In genomic region chr3:98770261-98771039, GRCh38 we compare ENCODE assay signal across 1 cellular context.
TF ChIP-seq lines count a peak whose summit lies in the region.

No MANE protein-coding gene starts in this region.

TF ChIP-seq in GM23338, 12 proteins besides CTCF, POLR2A, EP300 and RAD21 (continued from another document):
- TF ChIP-seq REST (IDR thresholded peaks at IDR 0.05; ENCODE audit: unreplicated experiment): no peak
- TF ChIP-seq EZH2 (IDR thresholded peaks at IDR 0.05; ENCODE audit: low read depth, unreplicated experiment): no peak
- no peak for TF ChIP-seq POLR2AphosphoS5 (IDR thresholded peaks at IDR 0.05; ENCODE audit: low read depth)
- no peak for TF ChIP-seq NANOG (IDR thresholded peaks at IDR 0.05; ENCODE audit: borderline replicate concordance)
- TF ChIP-seq ZNF331 (CRISPR knock-in tag; IDR thresholded peaks at IDR 0.05; ENCODE audit: low read depth): no peak
- no peak for TF ChIP-seq ZNF114 (CRISPR knock-in tag; IDR thresholded peaks at IDR 0.05)
- TF ChIP-seq JUNB (IDR thresholded peaks at IDR 0.05; ENCODE audit: unreplicated experiment): no peak
- TF ChIP-seq, protein P1, sequence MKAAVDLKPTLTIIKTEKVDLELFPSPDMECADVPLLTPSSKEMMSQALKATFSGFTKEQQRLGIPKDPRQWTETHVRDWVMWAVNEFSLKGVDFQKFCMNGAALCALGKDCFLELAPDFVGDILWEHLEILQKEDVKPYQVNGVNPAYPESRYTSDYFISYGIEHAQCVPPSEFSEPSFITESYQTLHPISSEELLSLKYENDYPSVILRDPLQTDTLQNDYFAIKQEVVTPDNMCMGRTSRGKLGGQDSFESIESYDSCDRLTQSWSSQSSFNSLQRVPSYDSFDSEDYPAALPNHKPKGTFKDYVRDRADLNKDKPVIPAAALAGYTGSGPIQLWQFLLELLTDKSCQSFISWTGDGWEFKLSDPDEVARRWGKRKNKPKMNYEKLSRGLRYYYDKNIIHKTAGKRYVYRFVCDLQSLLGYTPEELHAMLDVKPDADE (IDR thresholded peaks at IDR 0.05): no peak
- TF ChIP-seq EZH2phosphoT487 (IDR thresholded peaks at IDR 0.05; ENCODE audit: unreplicated experiment): no peak
- no peak for TF ChIP-seq STAT1 (IDR thresholded peaks at IDR 0.05; ENCODE audit: unreplicated experiment)
